1 cellular context compared by ENCODE assay signal in genomic region chr20:47357296-47358051, GRCh38.
TF ChIP-seq lines count a peak whose summit lies in the region.

No MANE protein-coding gene starts in this region.

TF ChIP-seq in K562, 482 proteins besides CTCF, POLR2A, EP300 and RAD21 (continued from another document and continues in another):
- no peak for TF ChIP-seq BRCA1 (IDR thresholded peaks at IDR 0.05)
- TF ChIP-seq BRCA1 (CRISPR knock-in tag; IDR thresholded peaks at IDR 0.05) = no peak
- 0 out of 2 replicates have a peak, but pooled peaks have one; percentile 30 for TF ChIP-seq ZNF75A (CRISPR knock-in tag; IDR thresholded peaks at IDR 0.05)
- TF ChIP-seq KDM1A (IDR thresholded peaks at IDR 0.05) = no peak
- peak; percentile 70; the same call in 1 of the 2 replicates for TF ChIP-seq MYC (IDR thresholded peaks at IDR 0.05; ENCODE audit: low read depth, low read length)
- peak; percentile 54; the same call in 1 of the 2 replicates for TF ChIP-seq MYC (CRISPR knock-in tag; IDR thresholded peaks at IDR 0.05; ENCODE audit: borderline replicate concordance, low read depth)
- no peak for TF ChIP-seq ZBTB7A (IDR thresholded peaks at IDR 0.05; ENCODE audit: borderline replicate concordance, control insufficient read depth, low read depth, low read length)
- peak; percentile 72 for TF ChIP-seq MAFF (IDR thresholded peaks at IDR 0.05; ENCODE audit: low read length)
- peak; percentile 76 for TF ChIP-seq LEF1 (IDR thresholded peaks at IDR 0.05)
- peak; percentile 86 for TF ChIP-seq ELF1 (tag; IDR thresholded peaks at IDR 0.05)
- no peak for TF ChIP-seq GATAD2A (IDR thresholded peaks at IDR 0.05)
- 0 out of 2 replicates have a peak, but pooled peaks have one; percentile 10 for TF ChIP-seq HMGXB4 (CRISPR knock-in tag; IDR thresholded peaks at IDR 0.05)
- TF ChIP-seq TCF15 (CRISPR knock-in tag; IDR thresholded peaks at IDR 0.05) = peak; percentile 44; the same call in 1 of the 2 replicates
- TF ChIP-seq PRMT5 (CRISPR knock-in tag; IDR thresholded peaks at IDR 0.05) = no peak
- no peak for TF ChIP-seq TCF7L2 (IDR thresholded peaks at IDR 0.05; ENCODE audit: low read depth, low read length)
- no peak for TF ChIP-seq CHD7 (IDR thresholded peaks at IDR 0.05; ENCODE audit: low read depth, low read length)
- no peak for TF ChIP-seq STAT5A (IDR thresholded peaks at IDR 0.05; ENCODE audit: borderline replicate concordance, low read length)
- TF ChIP-seq THRB (CRISPR knock-in tag; conservative IDR thresholded peaks at IDR 0.05) = peak; percentile 72; the same call in 1 of the 2 replicates
- no peak for TF ChIP-seq USF2 (CRISPR knock-in tag; IDR thresholded peaks at IDR 0.05)
- no peak; the same call in 1 of the 2 replicates for TF ChIP-seq TRIM28 (IDR thresholded peaks at IDR 0.05)
- TF ChIP-seq FOXM1 (IDR thresholded peaks at IDR 0.05; ENCODE audit: low read depth) = no peak
- no peak for TF ChIP-seq FOXM1 (CRISPR knock-in tag; IDR thresholded peaks at IDR 0.05; ENCODE audit: low read depth)
- no peak for TF ChIP-seq TCF7 (IDR thresholded peaks at IDR 0.05; ENCODE audit: borderline replicate concordance)
- TF ChIP-seq UBTF (IDR thresholded peaks at IDR 0.05; ENCODE audit: borderline replicate concordance in 1 of 2, low read depth in 2 of 2, low read length in 2 of 2) = peak; percentile 71 to 97; a peak in 3 of 4 replicates
- TF ChIP-seq ZNF347 (CRISPR knock-in tag; IDR thresholded peaks at IDR 0.05; ENCODE audit: low read depth) = no peak
- peak; percentile 30; the same call in 1 of the 2 replicates for TF ChIP-seq GMEB1 (CRISPR knock-in tag; IDR thresholded peaks at IDR 0.05)
- TF ChIP-seq NCOR1 (IDR thresholded peaks at IDR 0.05) = no peak
- no peak for TF ChIP-seq KLF16 (IDR thresholded peaks at IDR 0.05)
- TF ChIP-seq JUND (IDR thresholded peaks at IDR 0.05; ENCODE audit: borderline replicate concordance, low read depth, low read length) = 0 out of 2 replicates have a peak, but pooled peaks have one; percentile 2
- peak; percentile 69; the same call in 2 of the 3 replicates for TF ChIP-seq JUND (tag; IDR thresholded peaks at IDR 0.05; ENCODE audit: borderline replicate concordance, low read depth, low read length)
- TF ChIP-seq RB1 (IDR thresholded peaks at IDR 0.05; ENCODE audit: low read depth) = no peak
- TF ChIP-seq POLR2G (IDR thresholded peaks at IDR 0.05; ENCODE audit: low read depth, low read length) = peak; percentile 84
- no peak for TF ChIP-seq ZNF764 (CRISPR knock-in tag; IDR thresholded peaks at IDR 0.05; ENCODE audit: low read depth)
- peak; percentile 51; the same call in 1 of the 2 replicates for TF ChIP-seq PHF8 (IDR thresholded peaks at IDR 0.05; ENCODE audit: borderline replicate concordance, low read length)
- TF ChIP-seq HCFC1 (IDR thresholded peaks at IDR 0.05; ENCODE audit: low read depth, low read length) = no peak
- no peak for TF ChIP-seq MCM5 (IDR thresholded peaks at IDR 0.05; ENCODE audit: low read depth)
- TF ChIP-seq MAZ (CRISPR knock-in tag; conservative IDR thresholded peaks at IDR 0.05 in 1 of 2, IDR thresholded peaks at IDR 0.05 in 1 of 2) = peak; percentile 84 to 86
- no peak for TF ChIP-seq ZNF740 (CRISPR knock-in tag; IDR thresholded peaks at IDR 0.05)
- TF ChIP-seq ZNF740 (tag; IDR thresholded peaks at IDR 0.05) = peak in 1 of 2 experiments; percentile 82; a peak in 3 of 4 replicates
- peak in 1 of 2 experiments; percentile 14; a peak in 1 of 4 replicates for TF ChIP-seq ARNT (IDR thresholded peaks at IDR 0.05)
- no peak for TF ChIP-seq JUN (IDR thresholded peaks at IDR 0.05; ENCODE audit: borderline replicate concordance, low read depth, low read length)
- no peak for TF ChIP-seq JUN (CRISPR knock-in tag; IDR thresholded peaks at IDR 0.05; ENCODE audit: borderline replicate concordance)
